In the genomic region with DNA sequence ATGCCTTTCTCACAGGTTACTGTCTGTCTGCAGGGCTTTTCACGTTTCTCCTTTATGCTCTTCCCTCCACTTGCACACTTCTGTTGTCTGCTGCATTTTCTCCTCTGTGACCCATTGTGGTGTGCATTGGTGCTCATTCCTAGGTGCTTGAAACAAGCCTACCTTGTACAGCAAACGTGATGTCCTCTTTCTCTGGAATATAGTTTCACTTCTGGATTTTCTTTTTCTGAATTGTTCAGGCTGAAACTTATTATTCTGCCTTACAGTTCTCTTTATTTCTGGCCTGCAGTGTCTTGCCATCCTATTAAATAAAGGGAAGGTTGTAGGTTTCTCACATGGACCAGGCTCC, we compare ENCODE assay signal across 17 cellular contexts.
A peak's percentile ranks its signal among the peaks of the same experiment; 100 is the strongest.
DNase-seq lines count a peak whose midpoint lies in the region; ATAC-seq and TF ChIP-seq lines count a peak whose summit lies in the region.
"Had no signal": no experiment of that assay in that cellular context is flagged by ENCODE, and none has a peak within 500 bp of the region (broad histone marks: within the 10 kb centered on the region; RNA-seq: fewer than 3 reads in every experiment).

No MANE protein-coding gene starts in this region.

- intact Hi-C loops in natural killer cell (cut with micrococcal nuclease) = loop anchor here (2.0 kb wide), 1 partner anchor 82 kb away; no protein-coding TSS in a partner anchor
- intact Hi-C loops in sciatic nerve (cut with DNase I) = no loop called here
- intact Hi-C loops in psoas muscle (cut with DNase I) = no loop called here
- intact Hi-C loops in ovary (cut with DNase I) = no loop called here

- DNase-seq in GM12864 (ENCODE audit: low read depth) = no peak
- no peak for DNase-seq in Karpas-422
- DNase-seq in activated naive CD8-positive, alpha-beta T cell treated with anti-CD3 and anti-CD28 coated beads, Interleukin-2, amount 10 ng/mL, durations not matched to agents 7 days and 5 days = no peak
- DNase-seq in natural killer cell = no peak
- no peak for DNase-seq in AG20443 (ENCODE audit: low spot score)
- no peak for DNase-seq in sciatic nerve (ENCODE audit: low spot score)
- no peak for DNase-seq in psoas muscle
- no peak for DNase-seq in ovary
- DNase-seq: COR-L47, DMS153, EL, NCI-H1694, NCI-H748 treated with DMSO at 0.1 percent for 48 hours, Peyer's patch, SHP77 had no signal

- H3K4me1 ChIP-seq in Karpas-422 (ENCODE audit: low read length) (peaks cover 19% of the 10 kb centered on the region), psoas muscle (peaks cover 8% of the 10 kb centered on the region), ovary (ENCODE audit: insufficient read depth) (no peaks in the 10 kb centered on the region)

- no peaks in the 10 kb centered on the region for H3K27me3 Mint-ChIP-seq in activated naive CD8-positive, alpha-beta T cell treated with anti-CD3 and anti-CD28 coated beads, Interleukin-2, amount 10 ng/mL, durations not matched to agents 7 days and 5 days
- H3K27me3 Mint-ChIP-seq in natural killer cell (ENCODE audit: low read depth in 2 of 2) = no peaks in the 10 kb centered on the region

- H3K79me2 ChIP-seq in Karpas-422 (ENCODE audit: low read length) = peaks cover 17% of the 10 kb centered on the region

- peaks cover 24% of the 10 kb centered on the region for H3K4me1 Mint-ChIP-seq in activated naive CD8-positive, alpha-beta T cell treated with anti-CD3 and anti-CD28 coated beads, Interleukin-2, amount 10 ng/mL, durations not matched to agents 7 days and 5 days
- H3K4me1 Mint-ChIP-seq in natural killer cell = peaks cover 28 to 46% of the 10 kb centered on the region in 2 donors

- WGBS in psoas muscle, 3 donors = 78 to 89% (median 89%) methylated on average over 2 of the region's 2 CpGs
- WGBS in ovary, 3 donors = 86 to 92% (median 88%) methylated on average over 2 of the region's 2 CpGs

- H3K27me3 ChIP-seq in Karpas-422 (ENCODE audit: low read length) (no peaks in the 10 kb centered on the region), psoas muscle (ENCODE audit: insufficient read depth in 3 of 3, low read length in 2 of 3) (no peaks in the 10 kb centered on the region), ovary (no peaks in the 10 kb centered on the region)
- H3K27me3 ChIP-seq: Peyer's patch had no signal

- H3K36me3 ChIP-seq in Karpas-422 (ENCODE audit: insufficient read depth, low read length) = peaks cover 34% of the 10 kb centered on the region; the same call in 1 of the 2 replicates
- peaks cover 3 to 51% of the 10 kb centered on the region in 2 donors for H3K36me3 ChIP-seq in psoas muscle (ENCODE audit: insufficient read depth in 1 of 2, low read depth in 1 of 2)
- no peaks in the 10 kb centered on the region for H3K36me3 ChIP-seq in ovary

- ATAC-seq in activated naive CD8-positive, alpha-beta T cell treated with anti-CD3 and anti-CD28 coated beads, Interleukin-2, amount 10 ng/mL, durations not matched to agents 7 days and 5 days (ENCODE audit: low read depth) = no peak
- ATAC-seq in natural killer cell (no peak), sciatic nerve (no peak), psoas muscle (no peak)
- ATAC-seq: HCT116 had no signal

- H3K4me3 ChIP-seq in GM12864 (ENCODE audit: low read depth, low read length) (no peak overlapping the region), Karpas-422 (ENCODE audit: low read length) (no peak overlapping the region), psoas muscle (no peak overlapping the region), ovary (no peak overlapping the region)
- H3K4me3 ChIP-seq: Peyer's patch had no signal

- H3K4me2 ChIP-seq in Karpas-422 (ENCODE audit: low read depth, low read length, poor library complexity, severe bottlenecking) = no peak overlapping the region

- H4K20me1 ChIP-seq in Karpas-422 (ENCODE audit: insufficient read depth, low read depth, low read length) = no peaks in the 10 kb centered on the region

- H3K27ac ChIP-seq in Karpas-422 (ENCODE audit: low read length) (peak overlapping the region; percentile 26; the same call in 1 of the 2 replicates), psoas muscle (no peak overlapping the region), ovary (no peak overlapping the region)
- H3K27ac ChIP-seq: Peyer's patch had no signal

- H3K27ac Mint-ChIP-seq in activated naive CD8-positive, alpha-beta T cell treated with anti-CD3 and anti-CD28 coated beads, Interleukin-2, amount 10 ng/mL, durations not matched to agents 7 days and 5 days = peak overlapping the region; percentile 70
- H3K27ac Mint-ChIP-seq in natural killer cell = peak overlapping the region; percentile 58 to 84

- TF ChIP-seq POLR2A in ovary (IDR thresholded peaks at IDR 0.05) = no peak

- no peak for TF ChIP-seq EP300 in ovary (IDR thresholded peaks at IDR 0.05)

- H3K9me2 ChIP-seq in Karpas-422 (replicated peaks; ENCODE audit: insufficient read depth, low read length) = no peaks in the 10 kb centered on the region

- POLR2A ChIA-PET in activated naive CD8-positive, alpha-beta T cell treated with anti-CD3 and anti-CD28 coated beads, Interleukin-2, amount 10 ng/mL, durations not matched to agents 7 days and 5 days (lab: Charles Lee) = no interaction called here

- H3K9ac ChIP-seq in Karpas-422 (ENCODE audit: low read length) = no peak overlapping the region

- H3K9me3 ChIP-seq in Karpas-422 (ENCODE audit: low read length) (no peaks in the 10 kb centered on the region), psoas muscle (no peaks in the 10 kb centered on the region), ovary (no peaks in the 10 kb centered on the region)
- H3K9me3 ChIP-seq: Peyer's patch had no signal

- peaks cover 53% of the 10 kb centered on the region for H3K36me3 Mint-ChIP-seq in activated naive CD8-positive, alpha-beta T cell treated with anti-CD3 and anti-CD28 coated beads, Interleukin-2, amount 10 ng/mL, durations not matched to agents 7 days and 5 days
- H3K36me3 Mint-ChIP-seq in natural killer cell = peaks cover 19% of the 10 kb centered on the region

- TF ChIP-seq CTCF in GM12864 (IDR thresholded peaks at IDR 0.05; ENCODE audit: low read depth, low read length, missing control alignments) (peak; percentile 0), natural killer cell (IDR thresholded peaks at IDR 0.05) (no peak), psoas muscle (IDR thresholded peaks at IDR 0.05) (no peak), ovary (IDR thresholded peaks at IDR 0.05) (no peak)

- no peak overlapping the region for H3K4me3 Mint-ChIP-seq in activated naive CD8-positive, alpha-beta T cell treated with anti-CD3 and anti-CD28 coated beads, Interleukin-2, amount 10 ng/mL, durations not matched to agents 7 days and 5 days
- no peak overlapping the region for H3K4me3 Mint-ChIP-seq in natural killer cell
- H3K4me3 Mint-ChIP-seq: CD14-positive monocyte had no signal

- H3K9me3 Mint-ChIP-seq in activated naive CD8-positive, alpha-beta T cell treated with anti-CD3 and anti-CD28 coated beads, Interleukin-2, amount 10 ng/mL, durations not matched to agents 7 days and 5 days = no peaks in the 10 kb centered on the region
- H3K9me3 Mint-ChIP-seq in natural killer cell = no peaks in the 10 kb centered on the region
- H3K9me3 Mint-ChIP-seq: CD14-positive monocyte had no signal

- 0 out of 2 replicates have a peak overlapping the region, but pooled peaks have one; percentile 14 for H2AFZ ChIP-seq in Karpas-422 (ENCODE audit: low read length)
